Comparison of ENCODE assay signal across 1 cellular context in genomic region chr6:131478740-131479211, GRCh38.
TF ChIP-seq lines count a peak whose summit lies in the region.

No MANE protein-coding gene starts in this region.

TF ChIP-seq in HepG2, 621 proteins besides CTCF, POLR2A, EP300 and RAD21 (continued from another document):
- TF ChIP-seq HNF1B (CRISPR knock-in tag; IDR thresholded peaks at IDR 0.05) (peak; percentile 81), RXRB (CRISPR knock-in tag; IDR thresholded peaks at IDR 0.05; ENCODE audit: borderline replicate concordance) (peak; percentile 12; the same call in 1 of the 2 replicates), ZNF607 (CRISPR knock-in tag; IDR thresholded peaks at IDR 0.05; ENCODE audit: borderline replicate concordance) (peak; percentile 41; the same call in 1 of the 2 replicates)
TF ChIP-seq in HepG2: peak in this region for 31; not testable (repeated sequence) for 590.
